ENCODE assay signal across 20 cellular contexts in the genomic region with DNA sequence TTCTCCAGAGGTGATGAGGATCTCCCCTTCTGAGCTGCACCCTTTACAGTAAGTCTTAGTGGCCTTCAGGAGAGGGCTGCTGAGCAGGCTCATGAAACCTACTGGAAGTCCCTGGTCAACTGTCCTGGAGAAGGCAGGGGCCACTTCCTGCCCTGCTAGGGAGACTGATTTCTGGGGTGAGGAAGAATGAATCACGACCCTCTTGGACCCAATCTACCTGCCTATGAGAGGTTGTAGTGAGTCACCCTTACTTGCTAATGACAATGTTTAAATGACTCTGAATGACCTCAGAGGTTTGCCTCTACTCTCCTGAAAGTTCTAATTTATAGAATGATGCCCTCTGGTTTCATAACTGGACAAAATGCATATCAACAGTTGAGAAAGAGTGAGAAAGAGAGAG.
DNase-seq lines count a peak whose midpoint lies in the region; ATAC-seq and TF ChIP-seq lines count a peak whose summit lies in the region.
"Had no signal": no experiment of that assay in that cellular context is flagged by ENCODE, and none has a peak within 500 bp of the region (broad histone marks: within the 10 kb centered on the region; RNA-seq: fewer than 3 reads in every experiment).

No MANE protein-coding gene starts in this region.

- H4K20me1 ChIP-seq in fibroblast of lung (ENCODE audit: control insufficient read depth, extremely low read depth, insufficient read depth, low read length) = no peaks in the 10 kb centered on the region

- H3K27me3 ChIP-seq in fibroblast of lung (ENCODE audit: control insufficient read depth, insufficient read depth, low read length) = no peaks in the 10 kb centered on the region

- H3K27me3 Mint-ChIP-seq in stimulated activated naive CD8-positive, alpha-beta T cell treated with anti-CD3 and anti-CD28 coated beads, Interleukin-15, amount 100 ng/mL, for 72 hours = no peaks in the 10 kb centered on the region

- H3K4me3 Mint-ChIP-seq in stimulated activated naive CD8-positive, alpha-beta T cell treated with anti-CD3 and anti-CD28 coated beads, Interleukin-15, amount 100 ng/mL, for 72 hours = no peak overlapping the region
- H3K4me3 Mint-ChIP-seq: activated CD8-positive, alpha-beta memory T cell treated with anti-CD3 and anti-CD28 coated beads, Interleukin-2, amount 10 ng/mL, durations not matched to agents 7 days and 5 days had no signal

- H2AFZ ChIP-seq in fibroblast of lung (ENCODE audit: low read length) = no peak overlapping the region

- ATAC-seq in stimulated activated naive CD8-positive, alpha-beta T cell treated with anti-CD3 and anti-CD28 coated beads, Interleukin-15, amount 100 ng/mL, for 72 hours = peak; percentile 45
- ATAC-seq in stimulated activated naive CD8-positive, alpha-beta T cell treated with anti-CD3 and anti-CD28 coated beads, Interleukin-15, Interleukin-2, amounts not matched to agents 100 U/mL and 50 U/mL, for 24 hours = no peak
- no peak for ATAC-seq in GM18520 (IDR thresholded peaks at IDR 0.05; ENCODE audit: unreplicated experiment)
- ATAC-seq in GM21515 (IDR thresholded peaks at IDR 0.05; ENCODE audit: unreplicated experiment) = no peak
- ATAC-seq: activated CD8-positive, alpha-beta memory T cell treated with anti-CD3 and anti-CD28 coated beads, Interleukin-2, amount 10 ng/mL, durations not matched to agents 7 days and 5 days; K562 had no signal

- no peak for TF ChIP-seq CTCF in fibroblast of lung (conservative IDR thresholded peaks at IDR 0.05 in 1 of 2, IDR thresholded peaks at IDR 0.05 in 1 of 2; ENCODE audit: low read depth in 1 of 2, low read length in 2 of 2)

- peaks cover 5% of the 10 kb centered on the region for H3K4me1 ChIP-seq in fibroblast of lung (ENCODE audit: control insufficient read depth, extremely low read depth, insufficient read depth, low read length)

- DNase-seq in stimulated activated naive CD8-positive, alpha-beta T cell treated with anti-CD3 and anti-CD28 coated beads, Interleukin-15, amount 100 ng/mL, for 72 hours = no peak
- no peak for DNase-seq in stimulated activated naive CD8-positive, alpha-beta T cell treated with anti-CD3 and anti-CD28 coated beads, Interleukin-15, Interleukin-2, amounts not matched to agents 100 U/mL and 50 U/mL, for 24 hours
- peak; percentile 14 for DNase-seq in RPMI7951 (ENCODE audit: low read depth)
- peak in 1 of 2 donors; percentile 13 for DNase-seq in fibroblast of lung (ENCODE audit: low read depth in 2 of 2)
- no peak for DNase-seq in NK-92 (lab: John Stamatoyannopoulos, UW; ENCODE audit: unreplicated experiment)
- no peak for DNase-seq in NCI-H446 (lab: John Stamatoyannopoulos, UW)
- DNase-seq: ACHN; activated CD8-positive, alpha-beta memory T cell treated with anti-CD3 and anti-CD28 coated beads, Interleukin-2, amount 10 ng/mL, durations not matched to agents 7 days and 5 days; C1 segment of cervical spinal cord; foreskin melanocyte; hypothalamus; NCI-H187; NCI-H446 treated with DMSO at 0.1 percent for 48 hours; nucleus accumbens; stimulated activated CD4-positive, alpha-beta T cell treated with anti-CD3 and anti-CD28 coated beads, Interleukin-4, amount 100 ng/mL, for 1 hour; substantia nigra had no signal

- H3K4me3 ChIP-seq in fibroblast of lung (replicated peaks in 1 of 4; ENCODE audit: control extremely low read depth in 1 of 4, insufficient read depth in 1 of 4, low read depth in 3 of 4, low read length in 4 of 4) = no peak overlapping the region
- H3K4me3 ChIP-seq: K562, lung had no signal

- peak overlapping the region; percentile 27 for H3K4me2 ChIP-seq in fibroblast of lung (ENCODE audit: extremely low read depth, insufficient read depth, low read length)

- no peaks in the 10 kb centered on the region for H3K9me3 Mint-ChIP-seq in stimulated activated naive CD8-positive, alpha-beta T cell treated with anti-CD3 and anti-CD28 coated beads, Interleukin-15, amount 100 ng/mL, for 72 hours

- no peaks in the 10 kb centered on the region for H3K36me3 ChIP-seq in fibroblast of lung (ENCODE audit: control insufficient read depth, insufficient read depth, low read length)

- H3K27ac ChIP-seq in fibroblast of lung (ENCODE audit: insufficient read depth, low read length) = no peak overlapping the region

- H3K9me3 ChIP-seq in fibroblast of lung (ENCODE audit: control insufficient read depth, insufficient read depth, low read depth, low read length) = no peaks in the 10 kb centered on the region

- H3K79me2 ChIP-seq in fibroblast of lung (ENCODE audit: control insufficient read depth, insufficient read depth, low read length) = no peaks in the 10 kb centered on the region

- H3K9ac ChIP-seq in fibroblast of lung (ENCODE audit: insufficient read depth, low read length) = no peak overlapping the region

- peaks cover 9% of the 10 kb centered on the region for H3K4me1 Mint-ChIP-seq in stimulated activated naive CD8-positive, alpha-beta T cell treated with anti-CD3 and anti-CD28 coated beads, Interleukin-15, amount 100 ng/mL, for 72 hours

- no peak overlapping the region for H3K27ac Mint-ChIP-seq in stimulated activated naive CD8-positive, alpha-beta T cell treated with anti-CD3 and anti-CD28 coated beads, Interleukin-15, amount 100 ng/mL, for 72 hours
- H3K27ac Mint-ChIP-seq: activated CD8-positive, alpha-beta memory T cell treated with anti-CD3 and anti-CD28 coated beads, Interleukin-2, amount 10 ng/mL, durations not matched to agents 7 days and 5 days had no signal
